11 cellular contexts compared by ENCODE assay signal in the genomic region with DNA sequence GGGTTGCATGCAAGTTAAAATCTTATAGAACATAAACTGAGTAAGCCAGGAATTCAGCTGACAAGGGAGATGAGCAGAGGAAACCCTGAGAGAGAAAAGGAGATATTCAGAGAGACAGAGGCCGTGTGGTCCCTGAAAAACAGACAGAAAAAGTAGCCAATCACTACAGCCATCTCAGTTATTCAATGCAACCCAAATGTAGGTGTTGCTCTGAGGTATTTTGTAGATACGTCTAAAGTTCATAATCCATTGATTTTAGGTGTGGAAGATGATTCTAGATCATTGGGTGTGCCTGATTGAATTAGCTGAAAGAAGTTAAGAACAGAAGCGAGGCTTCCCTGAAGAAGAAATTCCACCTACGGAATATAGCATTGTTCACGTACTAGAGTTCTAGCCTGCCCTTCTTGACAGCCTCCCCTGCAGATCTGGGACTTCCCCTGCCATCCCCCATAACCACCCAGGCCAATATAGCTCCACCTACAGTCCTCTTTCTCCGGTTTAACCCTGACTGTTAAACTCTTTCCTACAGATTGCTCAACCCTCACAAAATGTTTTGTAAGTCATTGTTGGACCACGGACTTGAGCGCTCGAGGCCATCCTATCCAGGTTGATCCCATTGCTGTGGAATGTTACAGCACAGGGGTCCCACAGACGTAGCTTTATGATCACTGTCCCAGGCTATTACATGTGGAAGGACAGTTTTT. TPM values are rescaled to one million over a fixed set of nuclear protein-coding genes. Genes with fewer than 3 reads are reported as not detected.
DNase-seq lines count a peak whose midpoint lies in the region; ATAC-seq and TF ChIP-seq lines count a peak whose summit lies in the region.
"Had no signal": no experiment of that assay in that cellular context is flagged by ENCODE, and none has a peak within 500 bp of the region (broad histone marks: within the 10 kb centered on the region; RNA-seq: fewer than 3 reads in every experiment).

No MANE protein-coding gene starts in this region.

- H3K9me3 ChIP-seq in T-helper 17 cell (ENCODE audit: control insufficient read depth, low read length, poor library complexity, severe bottlenecking) (no peaks in the 10 kb centered on the region), neural progenitor cell (ENCODE audit: low read depth) (no peaks in the 10 kb centered on the region)

- H3K4me3 ChIP-seq in neural progenitor cell: no peak overlapping the region

- H2AFZ ChIP-seq in neural progenitor cell (replicated peaks): peak overlapping the region; percentile 33

- peaks cover 8% of the 10 kb centered on the region for H3K4me1 Mint-ChIP-seq in T-helper 17 cell
- no peaks in the 10 kb centered on the region for H3K4me1 Mint-ChIP-seq in neural progenitor cell
- H3K4me1 Mint-ChIP-seq in activated CD4-positive, alpha-beta memory T cell treated with anti-CD3 and anti-CD28 coated beads for 36 hours (ENCODE audit: low read depth): peaks cover 8% of the 10 kb centered on the region

- POLR2A ChIA-PET in activated CD4-positive, alpha-beta memory T cell treated with anti-CD3 and anti-CD28 coated beads for 36 hours (lab: Charles Lee): no interaction called here

- H3K79me2 ChIP-seq in neural progenitor cell (ENCODE audit: low read depth): no peaks in the 10 kb centered on the region

- H3K36me3 ChIP-seq in neural progenitor cell: no peaks in the 10 kb centered on the region

- H3K4me3 Mint-ChIP-seq in T-helper 17 cell: no peak overlapping the region
- H3K4me3 Mint-ChIP-seq in neural progenitor cell: no peak overlapping the region
- H3K4me3 Mint-ChIP-seq in activated CD4-positive, alpha-beta memory T cell treated with anti-CD3 and anti-CD28 coated beads for 36 hours: no peak overlapping the region

- peaks cover 2% of the 10 kb centered on the region for H3K27me3 Mint-ChIP-seq in T-helper 17 cell
- H3K27me3 Mint-ChIP-seq in neural progenitor cell (ENCODE audit: insufficient read depth, low read depth): peaks cover 5% of the 10 kb centered on the region
- no peaks in the 10 kb centered on the region for H3K27me3 Mint-ChIP-seq in activated CD4-positive, alpha-beta memory T cell treated with anti-CD3 and anti-CD28 coated beads for 36 hours

- H3K27me3 ChIP-seq in neural progenitor cell: no peaks in the 10 kb centered on the region

- intact Hi-C loops in activated CD4-positive, alpha-beta memory T cell treated with anti-CD3 and anti-CD28 coated beads for 36 hours (cut with micrococcal nuclease): no loop called here

- peak overlapping the region; percentile 39 for H3K27ac Mint-ChIP-seq in T-helper 17 cell
- no peak overlapping the region for H3K27ac Mint-ChIP-seq in neural progenitor cell
- H3K27ac Mint-ChIP-seq in activated CD4-positive, alpha-beta memory T cell treated with anti-CD3 and anti-CD28 coated beads for 36 hours: no peak overlapping the region

- H3K36me3 Mint-ChIP-seq in T-helper 17 cell (ENCODE audit: low read depth): peaks cover 5% of the 10 kb centered on the region
- H3K36me3 Mint-ChIP-seq in neural progenitor cell: no peaks in the 10 kb centered on the region
- no peaks in the 10 kb centered on the region for H3K36me3 Mint-ChIP-seq in activated CD4-positive, alpha-beta memory T cell treated with anti-CD3 and anti-CD28 coated beads for 36 hours

- peak; percentile 11 for TF ChIP-seq CTCF in neural progenitor cell (IDR thresholded peaks at IDR 0.05)

- no peaks in the 10 kb centered on the region for H4K20me1 ChIP-seq in neural progenitor cell (ENCODE audit: low read depth)

- no peak for DNase-seq in T-helper 17 cell
- no peak for DNase-seq in neural progenitor cell (ENCODE audit: low spot score)
- no peak for DNase-seq in activated CD4-positive, alpha-beta memory T cell treated with anti-CD3 and anti-CD28 coated beads for 36 hours
- no peak for DNase-seq in central memory CD4-positive, alpha-beta T cell
- no peak for DNase-seq in foreskin melanocyte
- DNase-seq: T-helper 2 cell had no signal

- no peaks in the 10 kb centered on the region for H3K9me3 Mint-ChIP-seq in neural progenitor cell
- no peaks in the 10 kb centered on the region for H3K9me3 Mint-ChIP-seq in activated CD4-positive, alpha-beta memory T cell treated with anti-CD3 and anti-CD28 coated beads for 36 hours

- no peak overlapping the region for H3K4me2 ChIP-seq in neural progenitor cell

- ATAC-seq in GM18873 (IDR thresholded peaks at IDR 0.05; ENCODE audit: low FRiP score, unreplicated experiment) (peak; percentile 80), HG02852 (IDR thresholded peaks at IDR 0.05; ENCODE audit: unreplicated experiment) (peak; percentile 94), T-helper 17 cell (peak; percentile 57), GM19467 (IDR thresholded peaks at IDR 0.05; ENCODE audit: unreplicated experiment) (no peak)
- ATAC-seq: sciatic nerve had no signal

- H3K4me1 ChIP-seq in neural progenitor cell: no peaks in the 10 kb centered on the region

- no peaks in the 10 kb centered on the region for H3F3A ChIP-seq in neural progenitor cell (ENCODE audit: low read depth)

- no peak overlapping the region for H3K9ac ChIP-seq in neural progenitor cell

- CTCF ChIA-PET in activated CD4-positive, alpha-beta memory T cell treated with anti-CD3 and anti-CD28 coated beads for 36 hours (lab: Charles Lee): interaction anchor here (1.2 to 2.5 kb wide), 3 partner anchors 11 to 47 kb away, joined by 7 to 18 read pairs (median 10); no protein-coding TSS in a partner anchor

- H3K27ac ChIP-seq in neural progenitor cell: no peak overlapping the region

RNA-seq across cellular contexts. Expression of gene AICDA, which starts 21.7 kb away (rescaled TPM):
- not detected for total RNA-seq in T-helper 17 cell
- not detected in 2 replicates for total RNA-seq in neural progenitor cell (ENCODE audit: low replicate concordance)
- not detected for total RNA-seq in activated CD4-positive, alpha-beta memory T cell treated with anti-CD3 and anti-CD28 coated beads for 36 hours
- total RNA-seq: LHCN-M2 had no signal

RNA-seq across cellular contexts. Expression of gene CLEC4E, which starts 50.3 kb away (rescaled TPM):
- total RNA-seq in T-helper 17 cell (1 to 10 TPM in 1 of 2 donors, under 1 TPM in 1; 0.73 to 2.0 TPM), neural progenitor cell (ENCODE audit: low replicate concordance) (not detected in 2 replicates)
- not detected for total RNA-seq in activated CD4-positive, alpha-beta memory T cell treated with anti-CD3 and anti-CD28 coated beads for 36 hours
- total RNA-seq: LHCN-M2 had no signal
